8 cellular contexts compared by ENCODE assay signal in the genomic region with DNA sequence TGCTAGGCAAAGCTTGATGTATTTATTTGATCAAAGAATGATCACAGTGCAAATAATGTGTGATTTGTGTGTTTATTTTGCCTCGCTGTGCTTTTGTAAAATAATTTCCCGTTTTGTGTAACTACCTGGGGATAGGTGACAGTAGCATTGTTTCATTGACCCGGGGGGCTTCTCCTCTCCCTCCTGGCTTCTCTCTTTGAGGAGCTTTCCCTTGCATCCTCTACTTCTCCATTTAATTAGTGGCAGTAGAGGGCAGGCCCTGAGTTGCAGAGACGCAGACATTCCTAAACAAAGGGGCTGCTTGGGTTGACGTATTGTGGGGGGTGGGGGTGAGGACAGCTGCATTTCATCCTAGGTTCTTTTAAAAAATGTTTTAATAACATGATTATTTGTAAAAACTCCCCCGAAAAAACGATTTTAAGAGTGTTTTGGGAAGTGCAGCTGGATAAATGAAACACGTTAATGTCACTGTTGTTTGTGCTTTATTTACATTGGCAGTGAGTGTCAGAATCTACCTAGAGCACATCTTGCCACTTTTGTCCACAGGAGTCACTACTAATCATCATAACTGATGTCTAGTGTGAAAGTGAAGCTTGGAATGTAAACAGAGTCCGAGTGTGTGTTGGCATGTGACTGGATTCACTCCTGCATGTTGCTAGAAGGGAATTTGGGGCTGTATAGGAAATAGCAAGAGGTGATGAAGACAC. TPM values are rescaled to one million over a fixed set of nuclear protein-coding genes. Genes with fewer than 3 reads are reported as not detected.
A peak's percentile ranks its signal among the peaks of the same experiment; 100 is the strongest.
DNase-seq lines count a peak whose midpoint lies in the region; ATAC-seq and TF ChIP-seq lines count a peak whose summit lies in the region.

No MANE protein-coding gene starts in this region.

- no peaks in the 10 kb centered on the region for H3K36me3 ChIP-seq in lung (ENCODE audit: control insufficient read depth in 2 of 2, insufficient read depth in 2 of 2, low read length in 2 of 2)

- WGBS in lung, 2 donors: 28 to 36% methylated on average over 9 of the region's 9 CpGs

- peaks cover 0 to 1% of the 10 kb centered on the region in 2 donors for H3K4me1 ChIP-seq in lung (ENCODE audit: control insufficient read depth in 2 of 2, insufficient read depth in 2 of 2, low read length in 2 of 2)

- CTCF ChIA-PET in AG04450 (lab: Charles Lee): interaction anchor here (1.1 to 3.0 kb wide), 3 partner anchors 76 to 164 kb away, joined by 3 to 20 read pairs (median 4); no protein-coding TSS in a partner anchor

- peaks cover 4% of the 10 kb centered on the region; the same call in 1 of the 2 replicates for H3K9me3 ChIP-seq in AG04450 (ENCODE audit: control insufficient read depth, insufficient read depth, low read length)
- H3K9me3 ChIP-seq in lung (ENCODE audit: control insufficient read depth in 2 of 2, insufficient read depth in 1 of 2, low read length in 1 of 2): no peaks in the 10 kb centered on the region

- H3K27me3 ChIP-seq in AG04450 (ENCODE audit: control insufficient read depth, insufficient read depth, low read length): peaks cover 5% of the 10 kb centered on the region
- H3K27me3 ChIP-seq in lung (ENCODE audit: control insufficient read depth, insufficient read depth): no peaks in the 10 kb centered on the region

- H3K27ac ChIP-seq in AG04450 (ENCODE audit: low read depth, low read length): no peak overlapping the region
- H3K27ac ChIP-seq in lung (ENCODE audit: low read depth in 1 of 2, low read length in 1 of 2): peak overlapping the region in 1 of 2 donors; percentile 83

- peak overlapping the region; percentile 78 for H3K4me3 ChIP-seq in AG04450 (ENCODE audit: low read depth, low read length)
- H3K4me3 ChIP-seq in astrocyte of the spinal cord (ENCODE audit: low read depth, low read length): peak overlapping the region; percentile 72
- peak overlapping the region; percentile 79 for H3K4me3 ChIP-seq in lung

- intact Hi-C loops in left colon (cut with DNase I, micrococcal nuclease): loop anchor here (10.0 kb wide), 3 partner anchors 79 to 411 kb away; no protein-coding TSS in a partner anchor

- POLR2A ChIA-PET in AG04450 (lab: Yijun Ruan, JAX): interaction anchor here (1.2 kb wide), 1 partner anchor 8 kb away, joined by 10 read pairs; no protein-coding TSS in a partner anchor

- no peak for ATAC-seq in lung (ENCODE audit: insufficient read depth, low FRiP score)
- ATAC-seq in left colon: no peak
- no peak for ATAC-seq in GM19397 (IDR thresholded peaks at IDR 0.05; ENCODE audit: unreplicated experiment)

- no peak for DNase-seq in AG04450 (ENCODE audit: low read depth, low spot score)
- peak; percentile 19 for DNase-seq in HT-29 (ENCODE audit: low spot score)
- no peak for DNase-seq in astrocyte of the spinal cord (ENCODE audit: low read depth, low spot score)
- DNase-seq in lung (ENCODE audit: low spot score): no peak
- no peak for DNase-seq in GM10266 (ENCODE audit: extremely low spot score)
- no peak for DNase-seq in left colon
- no peak for DNase-seq in activated naive CD4-positive, alpha-beta T cell treated with Interleukin-2 at 50 U/mL for 16 hours

- TF ChIP-seq CTCF in AG04450 (IDR thresholded peaks at IDR 0.05; ENCODE audit: low read depth, low read length) (no peak), astrocyte of the spinal cord (IDR thresholded peaks at IDR 0.05; ENCODE audit: low read depth, low read length) (no peak), lung (IDR thresholded peaks at IDR 0.05; ENCODE audit: control extremely low read depth, extremely low read depth) (no peak), GM10266 (IDR thresholded peaks at IDR 0.05; ENCODE audit: control insufficient read depth, insufficient read depth, low read depth, missing control alignments) (no peak)

- in situ Hi-C loops in astrocyte of the spinal cord (cut with HindIII; ENCODE audit: low sequenced_read_pairs): no loop called here

RNA-seq across cellular contexts. Expression of a gene that starts 2.2 kb away (rescaled TPM):
- polyA plus RNA-seq in AG04450 (2011; rRNA removed) (13.5 and 15.0 TPM in 2 replicates), lung (100 to 1,000 TPM in 1 of 2 donors, 10 to 100 TPM in 1; 40.2 to 118 TPM)
- polyA minus RNA-seq in AG04450 (2011; rRNA and poly(A)+ RNA removed): 21.2 and 25.5 TPM in 2 replicates
- 78.2 and 83.9 TPM in 2 replicates for total RNA-seq in HT-29 (2014; rRNA removed; shearing (Covaris generic))
- total RNA-seq in lung (100 to 1,000 TPM; 177 to 308 TPM), left colon (100 to 1,000 TPM; 176 to 332 TPM)
